8 cellular contexts compared by ENCODE assay signal in the genomic region with DNA sequence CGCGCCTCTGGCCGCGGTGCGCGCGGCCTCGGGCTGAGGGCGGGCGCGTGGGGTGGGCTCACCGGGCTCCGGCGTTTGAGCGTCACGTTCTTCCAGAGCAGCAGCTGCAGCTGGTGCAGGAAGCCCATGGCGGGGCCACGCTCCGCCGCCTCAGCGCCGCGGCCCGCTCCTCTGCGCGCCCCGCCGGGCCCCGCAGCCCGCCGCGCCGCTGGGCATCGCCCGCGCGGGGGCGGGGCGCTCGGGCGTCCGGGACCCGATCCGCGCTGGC. TPM values are rescaled to one million over a fixed set of nuclear protein-coding genes. Genes with fewer than 3 reads are reported as not detected.
DNase-seq lines count a peak whose midpoint lies in the region; ATAC-seq and TF ChIP-seq lines count a peak whose summit lies in the region.

A gene with protein sequence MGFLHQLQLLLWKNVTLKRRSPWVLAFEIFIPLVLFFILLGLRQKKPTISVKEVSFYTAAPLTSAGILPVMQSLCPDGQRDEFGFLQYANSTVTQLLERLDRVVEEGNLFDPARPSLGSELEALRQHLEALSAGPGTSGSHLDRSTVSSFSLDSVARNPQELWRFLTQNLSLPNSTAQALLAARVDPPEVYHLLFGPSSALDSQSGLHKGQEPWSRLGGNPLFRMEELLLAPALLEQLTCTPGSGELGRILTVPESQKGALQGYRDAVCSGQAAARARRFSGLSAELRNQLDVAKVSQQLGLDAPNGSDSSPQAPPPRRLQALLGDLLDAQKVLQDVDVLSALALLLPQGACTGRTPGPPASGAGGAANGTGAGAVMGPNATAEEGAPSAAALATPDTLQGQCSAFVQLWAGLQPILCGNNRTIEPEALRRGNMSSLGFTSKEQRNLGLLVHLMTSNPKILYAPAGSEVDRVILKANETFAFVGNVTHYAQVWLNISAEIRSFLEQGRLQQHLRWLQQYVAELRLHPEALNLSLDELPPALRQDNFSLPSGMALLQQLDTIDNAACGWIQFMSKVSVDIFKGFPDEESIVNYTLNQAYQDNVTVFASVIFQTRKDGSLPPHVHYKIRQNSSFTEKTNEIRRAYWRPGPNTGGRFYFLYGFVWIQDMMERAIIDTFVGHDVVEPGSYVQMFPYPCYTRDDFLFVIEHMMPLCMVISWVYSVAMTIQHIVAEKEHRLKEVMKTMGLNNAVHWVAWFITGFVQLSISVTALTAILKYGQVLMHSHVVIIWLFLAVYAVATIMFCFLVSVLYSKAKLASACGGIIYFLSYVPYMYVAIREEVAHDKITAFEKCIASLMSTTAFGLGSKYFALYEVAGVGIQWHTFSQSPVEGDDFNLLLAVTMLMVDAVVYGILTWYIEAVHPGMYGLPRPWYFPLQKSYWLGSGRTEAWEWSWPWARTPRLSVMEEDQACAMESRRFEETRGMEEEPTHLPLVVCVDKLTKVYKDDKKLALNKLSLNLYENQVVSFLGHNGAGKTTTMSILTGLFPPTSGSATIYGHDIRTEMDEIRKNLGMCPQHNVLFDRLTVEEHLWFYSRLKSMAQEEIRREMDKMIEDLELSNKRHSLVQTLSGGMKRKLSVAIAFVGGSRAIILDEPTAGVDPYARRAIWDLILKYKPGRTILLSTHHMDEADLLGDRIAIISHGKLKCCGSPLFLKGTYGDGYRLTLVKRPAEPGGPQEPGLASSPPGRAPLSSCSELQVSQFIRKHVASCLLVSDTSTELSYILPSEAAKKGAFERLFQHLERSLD (N-terminal part only) (minus strand): TSS at position 225 of the 268 bp plus-strand sequence. CDS start 97 bp downstream, at position 128.

- WGBS in heart left ventricle, 4 donors = 0% methylated on average over 2 to 45 of the region's 45 CpGs; no CpG with 5 or more reads in 1 of the 4 donors

- peak within 1 kb of the TSS in 10 of 12 donors; percentile 43 to 87 (median 64) for H3K27ac ChIP-seq in heart left ventricle

- DNase-seq in HFF-Myc (ENCODE audit: extremely low read depth, low read depth) = no peak
- DNase-seq in activated B cell treated with CpG ODN at 0.5 μM for 24 hours = peak; percentile 34
- no peak for DNase-seq in heart left ventricle
- no peak for DNase-seq in pulmonary artery endothelial cell (ENCODE audit: low read depth, low spot score)
- DNase-seq in stimulated activated CD4-positive, alpha-beta T cell treated with anti-CD3 and anti-CD28 coated beads, Interleukin-4, amount 100 ng/mL, for 24 hours = no peak
- DNase-seq in stimulated activated CD4-positive, alpha-beta T cell treated with anti-CD3 and anti-CD28 coated beads, Interleukin-2, amount 100 ng/mL, for 24 hours = no peak
- no peak for DNase-seq in T-helper 9 cell
- DNase-seq in NCI-H526 treated with DMSO at 0.1 percent for 48 hours (lab: John Stamatoyannopoulos, UW) = no peak

- no peaks in the 10 kb centered on the region for H3K9me3 Mint-ChIP-seq in activated B cell treated with CpG ODN at 0.5 μM for 24 hours

- H3K4me3 Mint-ChIP-seq in activated B cell treated with CpG ODN at 0.5 μM for 24 hours = peak within 1 kb of the TSS; percentile 78

- peak within 1 kb of the TSS; percentile 57 for H3K4me3 ChIP-seq in HFF-Myc (replicated peaks; ENCODE audit: low read depth, low read length)
- peak within 1 kb of the TSS; percentile 47 to 79 (median 67) for H3K4me3 ChIP-seq in heart left ventricle

- TF ChIP-seq CTCF in HFF-Myc (IDR thresholded peaks at IDR 0.05; ENCODE audit: low read depth, low read length, missing control alignments) = no peak
- TF ChIP-seq CTCF in activated B cell treated with CpG ODN at 0.5 μM for 24 hours (IDR thresholded peaks at IDR 0.05) = no peak
- TF ChIP-seq CTCF in heart left ventricle (IDR thresholded peaks at IDR 0.05) = no peak

- POLR2A ChIA-PET in activated B cell treated with CpG ODN at 0.5 μM for 24 hours (lab: Charles Lee) = interaction anchor here (0.6 to 1.5 kb wide), 4 partner anchors 25 to 213 kb away, joined by 3 to 4 read pairs (median 4); partner anchors contain the start of genes CLIC3, PAXX and TUBB4B

- H3K9me3 ChIP-seq in heart left ventricle = no peaks in the 10 kb centered on the region

- peak within 1 kb of the TSS; percentile 41 for H3K27ac Mint-ChIP-seq in activated B cell treated with CpG ODN at 0.5 μM for 24 hours

- CTCF ChIA-PET in activated B cell treated with CpG ODN at 0.5 μM for 24 hours (lab: Charles Lee) = interaction anchor here (1.3 to 2.5 kb wide), 3 partner anchors 28 to 39 kb away, joined by 3 to 11 read pairs (median 6); partner anchors contain the start of gene CLIC3

- H3K36me3 Mint-ChIP-seq in activated B cell treated with CpG ODN at 0.5 μM for 24 hours (ENCODE audit: low read depth) = no peaks in the 10 kb centered on the region

- no peaks in the 10 kb centered on the region for H3K27me3 Mint-ChIP-seq in activated B cell treated with CpG ODN at 0.5 μM for 24 hours

- TF ChIP-seq POLR2A in heart left ventricle (IDR thresholded peaks at IDR 0.05) = no peak

- intact Hi-C loops in activated B cell treated with CpG ODN at 0.5 μM for 24 hours (cut with micrococcal nuclease) (loop anchor here (2.0 to 5.0 kb wide), 2 partner anchors 35 to 39 kb away; partner anchors contain the start of gene PAXX), heart left ventricle (cut with DNase I) (loop anchor here in 5 of 10 donors (2.0 to 10.0 kb wide), 4 partner anchors 36 to 143 kb away; partner anchors contain the start of genes C8G (in 1 of the 5), PAXX (in 1 of the 5) and TRAF2 (in 1 of the 5))

- H3K27me3 ChIP-seq in heart left ventricle = no peaks in the 10 kb centered on the region

- no peaks in the 10 kb centered on the region for H3K36me3 ChIP-seq in heart left ventricle

- ATAC-seq in activated B cell treated with CpG ODN at 0.5 μM for 24 hours (ENCODE audit: low read depth) (no peak), heart left ventricle (no peak)

- H3K4me1 Mint-ChIP-seq in activated B cell treated with CpG ODN at 0.5 μM for 24 hours = peaks cover 56% of the 10 kb centered on the region

- H3K4me1 ChIP-seq in heart left ventricle = peaks cover 5 to 60% (median 25%) of the 10 kb centered on the region in 12 donors

RNA-seq across cellular contexts. Expression of the gene that starts here (rescaled TPM):
- total RNA-seq in activated B cell treated with CpG ODN at 0.5 μM for 24 hours = 4.5 and 7.5 TPM in 2 replicates
- total RNA-seq in heart left ventricle = 10 to 100 TPM; 19.1 to 44.3 (median 33.4) TPM
- polyA plus RNA-seq in heart left ventricle = 10 to 100 TPM; 13.1 to 30.6 TPM
- 7.9 and 15.7 TPM in 2 replicates for total RNA-seq in pulmonary artery endothelial cell
